ENCODE assay signal across 21 cellular contexts in the genomic region with DNA sequence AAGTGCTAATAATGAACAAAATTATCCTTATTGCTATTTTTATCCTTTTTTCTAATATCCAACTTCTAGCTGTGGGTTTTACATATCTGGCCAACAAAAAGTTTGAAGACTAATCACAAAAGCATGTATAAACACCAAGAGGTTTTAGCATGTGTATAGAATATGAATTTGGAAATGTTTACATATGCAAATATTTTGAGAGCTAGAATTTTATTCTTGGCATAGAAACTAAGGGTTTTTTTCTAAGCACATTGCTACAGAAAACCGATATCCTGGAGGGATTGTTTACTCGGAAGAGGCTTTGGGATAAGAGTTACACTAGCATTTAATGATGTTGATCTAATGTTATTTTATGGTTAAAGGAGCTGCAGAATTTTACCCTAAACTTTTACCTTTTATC.
DNase-seq lines count a peak whose midpoint lies in the region; ATAC-seq and TF ChIP-seq lines count a peak whose summit lies in the region.
"Had no signal": no experiment of that assay in that cellular context is flagged by ENCODE, and none has a peak within 500 bp of the region (broad histone marks: within the 10 kb centered on the region; RNA-seq: fewer than 3 reads in every experiment).

No MANE protein-coding gene starts in this region.

- H3K4me1 ChIP-seq in CD4-positive, alpha-beta memory T cell (ENCODE audit: insufficient read depth, low read length): no peaks in the 10 kb centered on the region
- H3K4me1 ChIP-seq: ascending aorta, psoas muscle had no signal

- POLR2A ChIA-PET in CD4-positive, alpha-beta memory T cell (lab: Charles Lee; ENCODE audit: partially characterized antibody): no interaction called here

- no peaks in the 10 kb centered on the region for H3K4me1 Mint-ChIP-seq in CD4-positive, alpha-beta memory T cell

- no peak for ATAC-seq in GM21381 (IDR thresholded peaks at IDR 0.05; ENCODE audit: unreplicated experiment)
- ATAC-seq: psoas muscle had no signal

- peak; percentile 28 for DNase-seq in AG08396 (ENCODE audit: low spot score)
- peak; percentile 57 for DNase-seq in LHCN-M2 (ENCODE audit: low read depth)
- peak; percentile 73 for DNase-seq in astrocyte of the cerebellum (ENCODE audit: low read depth)
- DNase-seq in hepatic stellate cell (ENCODE audit: low spot score): peak; percentile 11
- DNase-seq in SHP77 treated with DMSO at 0.1 percent for 48 hours (lab: John Stamatoyannopoulos, UW): no peak
- no peak for DNase-seq in activated CD4-positive, alpha-beta T cell treated with anti-CD3 and anti-CD28 coated beads, Interleukin-2, amount 50 U/mL, for 1 hour
- no peak for DNase-seq in CD4-positive, alpha-beta memory T cell
- DNase-seq: activated CD4-positive, alpha-beta T cell treated with anti-CD3 and anti-CD28 coated beads, Interleukin-2, amount 50 U/mL, for 4 hours; activated gamma-delta T cell treated with Interleukin-2 at 50 U/mL for 16 hours; endodermal cell; GOT3; kidney glomerular epithelial cell; NCI-H1092; NCI-H69; OCI-M1; psoas muscle; T-helper 1 cell had no signal

- no peak overlapping the region for H3K27ac ChIP-seq in CD4-positive, alpha-beta memory T cell (ENCODE audit: low read depth, low read length)
- H3K27ac ChIP-seq: ascending aorta, KMS-11, psoas muscle, suprapubic skin had no signal

- H3K4me3 ChIP-seq in astrocyte of the cerebellum (ENCODE audit: low read depth, low read length): no peak overlapping the region
- H3K4me3 ChIP-seq in CD4-positive, alpha-beta memory T cell (ENCODE audit: low read length in 2 of 2): no peak overlapping the region
- H3K4me3 ChIP-seq: ascending aorta, psoas muscle, suprapubic skin had no signal

- no peaks in the 10 kb centered on the region for H3K27me3 Mint-ChIP-seq in CD4-positive, alpha-beta memory T cell

- H3K9me3 Mint-ChIP-seq in CD4-positive, alpha-beta memory T cell: peaks cover 0 to 5% (median 0%) of the 10 kb centered on the region in 8 donors
- H3K9me3 Mint-ChIP-seq: endodermal cell had no signal

- no peak for TF ChIP-seq CTCF in astrocyte of the cerebellum (IDR thresholded peaks at IDR 0.05; ENCODE audit: low read depth, low read length, missing control alignments)

- in situ Hi-C loops in astrocyte of the cerebellum (cut with HindIII; ENCODE audit: low sequenced_read_pairs): no loop called here

- H3K36me3 ChIP-seq in CD4-positive, alpha-beta memory T cell (ENCODE audit: insufficient read depth, low read length): no peaks in the 10 kb centered on the region
- H3K36me3 ChIP-seq: ascending aorta, suprapubic skin had no signal

- H3K9me3 ChIP-seq in CD4-positive, alpha-beta memory T cell (ENCODE audit: control insufficient read depth in 1 of 2, low read length in 2 of 2): no peaks in the 10 kb centered on the region
- H3K9me3 ChIP-seq: ascending aorta, psoas muscle, suprapubic skin had no signal

- no peaks in the 10 kb centered on the region for H3K36me3 Mint-ChIP-seq in CD4-positive, alpha-beta memory T cell

- intact Hi-C loops in CD4-positive, alpha-beta memory T cell (cut with micrococcal nuclease): no loop called here

- no peak overlapping the region for H3K27ac Mint-ChIP-seq in CD4-positive, alpha-beta memory T cell
- H3K27ac Mint-ChIP-seq: endodermal cell had no signal

- H3K27me3 ChIP-seq in CD4-positive, alpha-beta memory T cell (ENCODE audit: insufficient read depth, low read length): no peaks in the 10 kb centered on the region
- H3K27me3 ChIP-seq: ascending aorta, suprapubic skin had no signal

- no peak overlapping the region for H3K4me3 Mint-ChIP-seq in CD4-positive, alpha-beta memory T cell
- H3K4me3 Mint-ChIP-seq: endodermal cell had no signal

- CTCF ChIA-PET in CD4-positive, alpha-beta memory T cell (lab: Charles Lee; ENCODE audit: partially characterized antibody): interaction anchor here (0.7 kb wide), 1 partner anchor 1510 kb away, joined by 3 read pairs; no protein-coding TSS in a partner anchor

Comparison
In these comparisons a context has a peak if more than half of its experiments do, and no peak if none do; other contexts are left out.
1. DNase-seq: peak in AG08396 (single experiment), LHCN-M2 (single experiment), astrocyte of the cerebellum (single experiment) and hepatic stellate cell (single experiment); none in SHP77 treated with DMSO at 0.1 percent for 48 hours (single experiment), activated CD4-positive, alpha-beta T cell treated with anti-CD3 and anti-CD28 coated beads, Interleukin-2, amount 50 U/mL, for 1 hour (single experiment) and CD4-positive, alpha-beta memory T cell (0 of 5).